ENCODE assay signal across 19 cellular contexts in the genomic region with DNA sequence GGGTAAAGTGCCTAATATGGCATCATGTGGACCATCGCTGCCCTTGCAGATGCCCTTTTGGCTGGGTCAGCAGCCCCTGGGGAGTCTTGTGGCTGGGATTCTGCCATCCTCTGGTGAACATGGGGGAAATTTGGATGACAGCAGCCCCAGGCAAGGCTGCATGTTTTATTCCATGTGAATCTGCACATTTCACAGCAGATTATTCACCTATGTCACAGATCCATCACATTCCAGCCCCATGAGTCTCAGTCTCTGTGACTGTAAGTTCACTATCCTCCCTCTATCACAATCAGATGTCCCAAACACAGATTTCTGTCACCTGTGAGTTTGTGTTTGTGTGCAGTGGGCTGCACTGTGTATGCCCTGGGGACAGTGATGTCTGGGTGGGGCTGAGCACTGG. TPM values are rescaled to one million over a fixed set of nuclear protein-coding genes. Genes with fewer than 3 reads are reported as not detected.
A peak's percentile ranks its signal among the peaks of the same experiment; 100 is the strongest.
DNase-seq lines count a peak whose midpoint lies in the region; ATAC-seq and TF ChIP-seq lines count a peak whose summit lies in the region.
"Had no signal": no experiment of that assay in that cellular context is flagged by ENCODE, and none has a peak within 500 bp of the region (broad histone marks: within the 10 kb centered on the region; RNA-seq: fewer than 3 reads in every experiment).

No MANE protein-coding gene starts in this region.

- H3K4ac ChIP-seq in trophoblast cell (ENCODE audit: low read depth, low read length): no peak overlapping the region

- H2BK12ac ChIP-seq in trophoblast cell (ENCODE audit: low read length): no peak overlapping the region

- H3K36me3 ChIP-seq in BLaER1 treated with 17β-estradiol and CSF1 and Interleukin-3, amounts not matched to agents 10 nM and 100 nM: no peaks in the 10 kb centered on the region
- H3K36me3 ChIP-seq in WERI-Rb-1: no peaks in the 10 kb centered on the region
- H3K36me3 ChIP-seq in trophoblast cell (ENCODE audit: control insufficient read depth in 1 of 2, insufficient read depth in 2 of 2, low read length in 2 of 2): no peaks in the 10 kb centered on the region
- H3K36me3 ChIP-seq: SJSA1 had no signal

- H2BK120ac ChIP-seq in trophoblast cell (ENCODE audit: insufficient read depth, low read length, poor library complexity): no peak overlapping the region

- no peak overlapping the region for H3K14ac ChIP-seq in trophoblast cell (ENCODE audit: low read length)

- peak overlapping the region in 6 of 11 experiments; percentile 8 to 32 (median 17); a peak in 9 of 22 replicates for H3K4me2 ChIP-seq in BLaER1 treated with 17β-estradiol and CSF1 and Interleukin-3, amounts not matched to agents 10 nM and 100 nM
- no peak overlapping the region for H3K4me2 ChIP-seq in trophoblast cell (ENCODE audit: low read length)
- H3K4me2 ChIP-seq: A549 had no signal

- H3K27ac Mint-ChIP-seq in HFFc6: no peak overlapping the region
- H3K27ac Mint-ChIP-seq: CD4-positive, alpha-beta T cell had no signal

- no peak overlapping the region for H3K4me3 Mint-ChIP-seq in HFFc6
- H3K4me3 Mint-ChIP-seq: CD4-positive, alpha-beta T cell had no signal

- H3K4me1 ChIP-seq in BLaER1 treated with 17β-estradiol and CSF1 and Interleukin-3, amounts not matched to agents 10 nM and 100 nM: peaks cover 0 to 28% (median 17%) of the 10 kb centered on the region in 10 experiments; a peak in 12 of 20 replicates
- H3K4me1 ChIP-seq in trophoblast cell (ENCODE audit: control insufficient read depth in 1 of 2, insufficient read depth in 2 of 2, low read length in 2 of 2): no peaks in the 10 kb centered on the region
- H3K4me1 ChIP-seq: A549 had no signal

- no peak overlapping the region for H3K27ac ChIP-seq in BLaER1 treated with 17β-estradiol and CSF1 and Interleukin-3, amounts not matched to agents 10 nM and 100 nM
- H3K27ac ChIP-seq in WERI-Rb-1: peak overlapping the region; percentile 90
- H3K27ac ChIP-seq in trophoblast cell (ENCODE audit: low read depth, low read length): no peak overlapping the region
- H3K27ac ChIP-seq: A549, SJSA1 had no signal

- H2AFZ ChIP-seq in trophoblast cell (ENCODE audit: insufficient read depth, low read length, poor library complexity): no peak overlapping the region

- no peak overlapping the region for H3K4me3 ChIP-seq in BLaER1 treated with 17β-estradiol and CSF1 and Interleukin-3, amounts not matched to agents 10 nM and 100 nM
- H3K4me3 ChIP-seq in WERI-Rb-1 (ENCODE audit: low read depth, low read length) (no peak overlapping the region), trophoblast cell (ENCODE audit: low read depth, low read length) (no peak overlapping the region)
- H3K4me3 ChIP-seq: A549, SJSA1 had no signal

- no peak overlapping the region for H2BK5ac ChIP-seq in trophoblast cell (ENCODE audit: low read depth, low read length, poor library complexity)

- H3K18ac ChIP-seq in trophoblast cell (ENCODE audit: low read length): no peak overlapping the region

- no peak for ATAC-seq in HG03108 (IDR thresholded peaks at IDR 0.05; ENCODE audit: unreplicated experiment)

- no peaks in the 10 kb centered on the region for H4K20me1 ChIP-seq in BLaER1 treated with 17β-estradiol and CSF1 and Interleukin-3, amounts not matched to agents 10 nM and 100 nM

- no peak; the same call in 1 of the 2 replicates for TF ChIP-seq CTCF in HFFc6 (IDR thresholded peaks at IDR 0.05)
- no peak for TF ChIP-seq CTCF in WERI-Rb-1 (IDR thresholded peaks at IDR 0.05; ENCODE audit: low read depth, low read length)

- peaks cover 14% of the 10 kb centered on the region for H3K36me3 Mint-ChIP-seq in HFFc6 (ENCODE audit: low read depth)

- no peaks in the 10 kb centered on the region for H3K79me1 ChIP-seq in trophoblast cell (ENCODE audit: low read length)

- no peaks in the 10 kb centered on the region for H3K79me2 ChIP-seq in trophoblast cell (ENCODE audit: control insufficient read depth, insufficient read depth, low read length, poor library complexity)

- H3K27me3 ChIP-seq in BLaER1 treated with 17β-estradiol and CSF1 and Interleukin-3, amounts not matched to agents 10 nM and 100 nM: no peaks in the 10 kb centered on the region
- H3K27me3 ChIP-seq in WERI-Rb-1 (ENCODE audit: insufficient read depth, low read depth, severe bottlenecking): no peaks in the 10 kb centered on the region
- no peaks in the 10 kb centered on the region for H3K27me3 ChIP-seq in trophoblast cell (ENCODE audit: insufficient read depth, low read length)
- H3K27me3 ChIP-seq: SJSA1 had no signal

- H3K9me3 ChIP-seq in BLaER1 treated with 17β-estradiol and CSF1 and Interleukin-3, amounts not matched to agents 10 nM and 100 nM (replicated peaks in 1 of 11): peaks cover 0 to 15% (median 0%) of the 10 kb centered on the region in 11 experiments; a peak in 6 of 22 replicates
- peaks cover 6% of the 10 kb centered on the region for H3K9me3 ChIP-seq in WERI-Rb-1 (ENCODE audit: severe bottlenecking)
- H3K9me3 ChIP-seq in trophoblast cell (ENCODE audit: insufficient read depth, low read depth, low read length): peaks cover 61% of the 10 kb centered on the region
- H3K9me3 ChIP-seq: SJSA1 had no signal

- peaks cover 10% of the 10 kb centered on the region for H3K9me3 Mint-ChIP-seq in HFFc6
- H3K9me3 Mint-ChIP-seq: CD4-positive, alpha-beta T cell had no signal

- WGBS in trophoblast cell (ENCODE audit: extremely low coverage, insufficient coverage, insufficient read length): no CpG with 5 or more reads among the region's 1 CpG

- no peak overlapping the region for H2AK5ac ChIP-seq in trophoblast cell (ENCODE audit: low read length)

- H4K12ac ChIP-seq in trophoblast cell (ENCODE audit: low read depth, low read length): no peak overlapping the region

- peak; percentile 37 for DNase-seq in HFFc6
- no peak for DNase-seq in WERI-Rb-1
- peak; percentile 6 to 34 for DNase-seq in trophoblast cell
- no peak for DNase-seq in activated naive CD4-positive, alpha-beta T cell treated with anti-CD3 and anti-CD28 coated beads, Interleukin-2, amount 50 U/mL, for 16 hours
- no peak for DNase-seq in NOMO-1 (lab: John Stamatoyannopoulos, UW; ENCODE audit: unreplicated experiment in 2 of 2)
- DNase-seq: Calu3; CD4-positive, alpha-beta T cell; DMS53; GDM1; NCI-H1930; NCI-H2171 treated with DMSO at 0.1 percent for 48 hours; NCI-H748 treated with DMSO at 0.1 percent for 48 hours had no signal

- peaks cover 36% of the 10 kb centered on the region for H3K4me1 Mint-ChIP-seq in HFFc6 (ENCODE audit: low read depth)

- H4K8ac ChIP-seq in trophoblast cell (ENCODE audit: low read depth, low read length): no peak overlapping the region

- H4K91ac ChIP-seq in trophoblast cell (ENCODE audit: low read depth, low read length): no peak overlapping the region

- H3K9ac ChIP-seq in BLaER1 treated with 17β-estradiol and CSF1 and Interleukin-3, amounts not matched to agents 10 nM and 100 nM: no peak overlapping the region
- no peak overlapping the region for H3K9ac ChIP-seq in trophoblast cell (ENCODE audit: low read length)

- H3K23ac ChIP-seq in trophoblast cell (ENCODE audit: low read length): no peak overlapping the region

- peaks cover 6% of the 10 kb centered on the region; the same call in 1 of the 2 replicates for H3K27me3 Mint-ChIP-seq in HFFc6 (ENCODE audit: insufficient read depth)

RNA-seq across cellular contexts. Expression of a gene that starts 36.8 kb away (rescaled TPM):
- total RNA-seq in HFFc6 (2021; fragmentation: NEBNext Ultra II Directional; extraction: Animal tissue kit (Norgen Biotek cat#: 25700)): under 1 TPM in 1 of 6 experiments, not detected in 5; 0.15 TPM
- polyA plus RNA-seq in trophoblast cell (2013): 0.05 TPM in 1 of 2 replicates, not detected in the other
- total RNA-seq: CD4-positive, alpha-beta T cell; H1; LHCN-M2; NCI-H460 had no signal
- polyA plus RNA-seq: H1 had no signal

RNA-seq across cellular contexts. Expression of a gene that starts 47.4 kb away (rescaled TPM):
- under 1 TPM; 0.54 to 1.00 (median 0.71) TPM for total RNA-seq in HFFc6 (2021; fragmentation: NEBNext Ultra II Directional; extraction: Animal tissue kit (Norgen Biotek cat#: 25700))
- polyA plus RNA-seq in trophoblast cell (2013): 6.0 and 6.9 TPM in 2 replicates
- total RNA-seq: CD4-positive, alpha-beta T cell; LHCN-M2; NCI-H460 had no signal

Comparison
In these comparisons a context has a peak if more than half of its experiments do, and no peak if none do; other contexts are left out.
1. DNase-seq: peak in HFFc6 (single experiment) and trophoblast cell (2 of 2); none in WERI-Rb-1 (single experiment), activated naive CD4-positive, alpha-beta T cell treated with anti-CD3 and anti-CD28 coated beads, Interleukin-2, amount 50 U/mL, for 16 hours (single experiment) and NOMO-1 (0 of 2).